Comparison of ENCODE assay signal across 8 cellular contexts in genomic region chr5:1635477-1635876, GRCh38.
DNase-seq lines count a peak whose midpoint lies in the region; ATAC-seq, FAIRE-seq and TF ChIP-seq lines count a peak whose summit lies in the region.
"Not testable (repeated sequence)": the region's sequence is repeated elsewhere in the genome, so short reads cannot be mapped to it uniquely, and the experiment has no call there.

No MANE protein-coding gene starts in this region.

- dilution Hi-C loops in IMR-90 (cut with HindIII; ENCODE audit: low sequenced_read_pairs, unreplicated experiment) = not testable (repeated sequence)

- in situ Hi-C loops in IMR-90 (cut with MboI; ENCODE audit: low sequenced_read_pairs) = loop anchor here (25.0 kb wide), 1 partner anchor 273 kb away; no protein-coding TSS in a partner anchor
- in situ Hi-C loops in GM12878 (cut with MboI) = not testable (repeated sequence)

- not testable (repeated sequence) for H3K27me3 Mint-ChIP-seq in CD4-positive, alpha-beta memory T cell; activated CD4-positive, alpha-beta T cell treated with anti-CD3 and anti-CD28 coated beads for 36 hours; activated T-helper 17 cell treated with anti-CD3 and anti-CD28 coated beads, Interleukin-2, amount 50 U/mL, for 72 hours; natural killer cell treated with Interleukin-12 subunit alpha and Interleukin-12 subunit beta and Interleukin-15 and Interleukin-18, amount 100 ng/mL, for 72 hours; stimulated activated naive CD8-positive, alpha-beta T cell treated with anti-CD3 and anti-CD28 coated beads, Interleukin-15, amount 100 ng/mL, for 72 hours

- intact Hi-C loops in CD4-positive, alpha-beta memory T cell (cut with micrococcal nuclease); IMR-90 (cut with micrococcal nuclease); GM12878 (cut with micrococcal nuclease; ENCODE audit: unreplicated experiment): not testable (repeated sequence)
- intact Hi-C loops in activated CD4-positive, alpha-beta T cell treated with anti-CD3 and anti-CD28 coated beads for 36 hours (cut with DNase I, micrococcal nuclease) = loop anchor here in 1 of 2 experiments (2.0 kb wide), 1 partner anchor 113 kb away; the partner anchor contains the start of gene LPCAT1

- not testable (repeated sequence) for H4K20me1 ChIP-seq in IMR-90 (ENCODE audit: insufficient read depth, low read length); GM12878 (ENCODE audit: control insufficient read depth, insufficient read depth)

- POLR2A ChIA-PET in CD4-positive, alpha-beta memory T cell (lab: Charles Lee; ENCODE audit: partially characterized antibody); IMR-90 (lab: Charles Lee; ENCODE audit: unreplicated experiment); activated CD4-positive, alpha-beta T cell treated with anti-CD3 and anti-CD28 coated beads for 36 hours (lab: Charles Lee); GM12878 (lab: Charles Lee): not testable (repeated sequence)

- not testable (repeated sequence) for H3K9me3 Mint-ChIP-seq in CD4-positive, alpha-beta memory T cell; activated CD4-positive, alpha-beta T cell treated with anti-CD3 and anti-CD28 coated beads for 36 hours (ENCODE audit: low read depth); activated T-helper 17 cell treated with anti-CD3 and anti-CD28 coated beads, Interleukin-2, amount 50 U/mL, for 72 hours; natural killer cell treated with Interleukin-12 subunit alpha and Interleukin-12 subunit beta and Interleukin-15 and Interleukin-18, amount 100 ng/mL, for 72 hours; stimulated activated naive CD8-positive, alpha-beta T cell treated with anti-CD3 and anti-CD28 coated beads, Interleukin-15, amount 100 ng/mL, for 72 hours

- not testable (repeated sequence) for FAIRE-seq in GM12878 (lab: Jason Lieb, UNC)

- not testable (repeated sequence) for H4K8ac ChIP-seq in IMR-90 (ENCODE audit: low read depth in 2 of 2, low read length in 2 of 2)

- not testable (repeated sequence) for H3K9me3 ChIP-seq in CD4-positive, alpha-beta memory T cell (ENCODE audit: control insufficient read depth in 1 of 2, low read length in 2 of 2); IMR-90 (ENCODE audit: control insufficient read depth, insufficient read depth, low read length); GM12878 (replicated peaks; ENCODE audit: control insufficient read depth, insufficient read depth, low read length)

- not testable (repeated sequence) for H2AFZ ChIP-seq in IMR-90 (replicated peaks; ENCODE audit: low read length, poor library complexity); GM12878 (ENCODE audit: control insufficient read depth, low read depth, low read length)

- not testable (repeated sequence) for TF ChIP-seq POLR2A in IMR-90 (IDR thresholded peaks at IDR 0.05; ENCODE audit: low read depth, low read length); GM12878 (IDR thresholded peaks at IDR 0.05; ENCODE audit: low read depth, low read length)

- H3K36me3 Mint-ChIP-seq in CD4-positive, alpha-beta memory T cell; activated CD4-positive, alpha-beta T cell treated with anti-CD3 and anti-CD28 coated beads for 36 hours (ENCODE audit: low read depth); activated T-helper 17 cell treated with anti-CD3 and anti-CD28 coated beads, Interleukin-2, amount 50 U/mL, for 72 hours (ENCODE audit: low read depth); natural killer cell treated with Interleukin-12 subunit alpha and Interleukin-12 subunit beta and Interleukin-15 and Interleukin-18, amount 100 ng/mL, for 72 hours: not testable (repeated sequence)

- H3K4me2 ChIP-seq in IMR-90 (ENCODE audit: low read depth, low read length); GM12878 (ENCODE audit: control insufficient read depth, insufficient read depth): not testable (repeated sequence)

- peak overlapping the region; percentile 64 to 94 (median 79) for H3K4me3 Mint-ChIP-seq in CD4-positive, alpha-beta memory T cell
- peak overlapping the region; percentile 89 for H3K4me3 Mint-ChIP-seq in activated CD4-positive, alpha-beta T cell treated with anti-CD3 and anti-CD28 coated beads for 36 hours
- H3K4me3 Mint-ChIP-seq in activated T-helper 17 cell treated with anti-CD3 and anti-CD28 coated beads, Interleukin-2, amount 50 U/mL, for 72 hours = peak overlapping the region; percentile 95
- peak overlapping the region; percentile 45 for H3K4me3 Mint-ChIP-seq in natural killer cell treated with Interleukin-12 subunit alpha and Interleukin-12 subunit beta and Interleukin-15 and Interleukin-18, amount 100 ng/mL, for 72 hours
- H3K4me3 Mint-ChIP-seq in stimulated activated naive CD8-positive, alpha-beta T cell treated with anti-CD3 and anti-CD28 coated beads, Interleukin-15, amount 100 ng/mL, for 72 hours = peak overlapping the region; percentile 93 to 96

- H3K4me3 ChIP-seq in CD4-positive, alpha-beta memory T cell (ENCODE audit: low read length in 2 of 2); IMR-90 (ENCODE audit: insufficient read depth, low read depth, low read length); GM12878: not testable (repeated sequence)

- not testable (repeated sequence) for H3K56ac ChIP-seq in IMR-90 (ENCODE audit: extremely low read depth, insufficient read depth, low read length)

- RAD21 ChIA-PET in GM12878 (lab: Charles Lee; ENCODE audit: unreplicated experiment) = not testable (repeated sequence)

- DNase-seq in CD4-positive, alpha-beta memory T cell; activated CD4-positive, alpha-beta T cell treated with anti-CD3 and anti-CD28 coated beads for 36 hours; GM12878 (ENCODE audit: low read depth, low spot score); natural killer cell treated with Interleukin-12 subunit alpha and Interleukin-12 subunit beta and Interleukin-15 and Interleukin-18, amount 100 ng/mL, for 72 hours (ENCODE audit: low spot score): not testable (repeated sequence)
- DNase-seq in IMR-90 = peak; percentile 59
- DNase-seq in fibroblast of peridontal ligament (ENCODE audit: extremely low read depth) = peak; percentile 49
- peak in 1 of 2 donors; percentile 37 for DNase-seq in stimulated activated naive CD8-positive, alpha-beta T cell treated with anti-CD3 and anti-CD28 coated beads, Interleukin-15, amount 100 ng/mL, for 72 hours

- H2AK9ac ChIP-seq in IMR-90 (replicated peaks; ENCODE audit: low read depth, low read length, poor library complexity) = not testable (repeated sequence)

- H2BK15ac ChIP-seq in IMR-90 (ENCODE audit: low read depth, low read length) = not testable (repeated sequence)

- ATAC-seq in IMR-90 (ENCODE audit: low read depth); activated CD4-positive, alpha-beta T cell treated with anti-CD3 and anti-CD28 coated beads for 36 hours; activated T-helper 17 cell treated with anti-CD3 and anti-CD28 coated beads, Interleukin-2, amount 50 U/mL, for 72 hours (replicated peaks); GM12878; natural killer cell treated with Interleukin-12 subunit alpha and Interleukin-12 subunit beta and Interleukin-15 and Interleukin-18, amount 100 ng/mL, for 72 hours; stimulated activated naive CD8-positive, alpha-beta T cell treated with anti-CD3 and anti-CD28 coated beads, Interleukin-15, amount 100 ng/mL, for 72 hours: not testable (repeated sequence)

- SMC1A ChIA-PET in GM12878 (lab: Charles Lee; ENCODE audit: uncharacterized antibody, unreplicated experiment) = not testable (repeated sequence)

- not testable (repeated sequence) for BruUV-seq in IMR-90 (replicated peaks; lab: Mats Ljungman, UMichigan); GM12878 (replicated peaks; lab: Mats Ljungman, UMichigan)

- not testable (repeated sequence) for H3K9ac ChIP-seq in IMR-90 (ENCODE audit: low read depth, low read length); GM12878 (ENCODE audit: control insufficient read depth, insufficient read depth, low read length)

- not testable (repeated sequence) for H3K27ac ChIP-seq in CD4-positive, alpha-beta memory T cell (ENCODE audit: low read depth, low read length); IMR-90 (ENCODE audit: insufficient read depth, low read length); GM12878 (ENCODE audit: control insufficient read depth, insufficient read depth)

- not testable (repeated sequence) for TF ChIP-seq RAD21 in IMR-90 (IDR thresholded peaks at IDR 0.05; ENCODE audit: low read length); GM12878 (IDR thresholded peaks at IDR 0.05; ENCODE audit: insufficient read depth, low read depth, low read length)

- H3K27ac Mint-ChIP-seq in CD4-positive, alpha-beta memory T cell = peak overlapping the region in 6 of 7 donors; percentile 8 to 91 (median 66)
- H3K27ac Mint-ChIP-seq in activated CD4-positive, alpha-beta T cell treated with anti-CD3 and anti-CD28 coated beads for 36 hours = peak overlapping the region; percentile 53
- peak overlapping the region; percentile 81 for H3K27ac Mint-ChIP-seq in activated T-helper 17 cell treated with anti-CD3 and anti-CD28 coated beads, Interleukin-2, amount 50 U/mL, for 72 hours
- peak overlapping the region; percentile 20 to 83 for H3K27ac Mint-ChIP-seq in natural killer cell treated with Interleukin-12 subunit alpha and Interleukin-12 subunit beta and Interleukin-15 and Interleukin-18, amount 100 ng/mL, for 72 hours
- peak overlapping the region; percentile 49 to 95 for H3K27ac Mint-ChIP-seq in stimulated activated naive CD8-positive, alpha-beta T cell treated with anti-CD3 and anti-CD28 coated beads, Interleukin-15, amount 100 ng/mL, for 72 hours

- no CpG with 5 or more reads among the region's 2 CpGs for WGBS in IMR-90 (ENCODE audit: extremely low coverage in 2 of 2, insufficient read length in 1 of 2), 2 experiments
- WGBS in GM12878 (ENCODE audit: insufficient coverage, insufficient replicate concordance, low lambda C conversion rate, missing lambda C conversion rate) = 0% methylated on average over 2 of the region's 2 CpGs

- not testable (repeated sequence) for H3K36me3 ChIP-seq in CD4-positive, alpha-beta memory T cell (ENCODE audit: insufficient read depth, low read length); IMR-90 (ENCODE audit: control insufficient read depth, insufficient read depth, low read length); GM12878 (ENCODE audit: control insufficient read depth in 2 of 2, insufficient read depth in 2 of 2, low read length in 1 of 2)

- H2AK5ac ChIP-seq in IMR-90 (ENCODE audit: low read depth, low read length) = not testable (repeated sequence)

- H3K4me1 ChIP-seq in CD4-positive, alpha-beta memory T cell (ENCODE audit: insufficient read depth, low read length); IMR-90 (ENCODE audit: control insufficient read depth, insufficient read depth, low read length); GM12878 (ENCODE audit: control insufficient read depth, insufficient read depth, low read length): not testable (repeated sequence)

- not testable (repeated sequence) for H3K23ac ChIP-seq in IMR-90 (ENCODE audit: low read depth, low read length)

- H2BK120ac ChIP-seq in IMR-90 (ENCODE audit: low read depth, low read length) = not testable (repeated sequence)

- not testable (repeated sequence) for TF ChIP-seq EP300 in GM12878 (IDR thresholded peaks at IDR 0.05; ENCODE audit: borderline replicate concordance in 1 of 2, control insufficient read depth in 1 of 2, low read depth in 2 of 2, low read length in 2 of 2)

- H3K18ac ChIP-seq in IMR-90 (ENCODE audit: low read depth, low read length) = not testable (repeated sequence)

- H3K14ac ChIP-seq in IMR-90 (replicated peaks; ENCODE audit: low read depth, low read length) = not testable (repeated sequence)

- H3K4me1 Mint-ChIP-seq in CD4-positive, alpha-beta memory T cell = peaks cover 16 to 37% (median 25%) of the 10 kb centered on the region in 4 donors
- peaks cover 33% of the 10 kb centered on the region for H3K4me1 Mint-ChIP-seq in activated CD4-positive, alpha-beta T cell treated with anti-CD3 and anti-CD28 coated beads for 36 hours
- H3K4me1 Mint-ChIP-seq in activated T-helper 17 cell treated with anti-CD3 and anti-CD28 coated beads, Interleukin-2, amount 50 U/mL, for 72 hours = peaks cover 17% of the 10 kb centered on the region
- peaks cover 21 to 23% of the 10 kb centered on the region in 2 donors for H3K4me1 Mint-ChIP-seq in natural killer cell treated with Interleukin-12 subunit alpha and Interleukin-12 subunit beta and Interleukin-15 and Interleukin-18, amount 100 ng/mL, for 72 hours (ENCODE audit: low read depth in 2 of 2)
- peaks cover 50% of the 10 kb centered on the region for H3K4me1 Mint-ChIP-seq in stimulated activated naive CD8-positive, alpha-beta T cell treated with anti-CD3 and anti-CD28 coated beads, Interleukin-15, amount 100 ng/mL, for 72 hours

- H4K91ac ChIP-seq in IMR-90 (ENCODE audit: insufficient read depth, low read depth, low read length) = not testable (repeated sequence)

- H2BK5ac ChIP-seq in IMR-90 (ENCODE audit: low read depth, low read length, poor library complexity, severe bottlenecking) = not testable (repeated sequence)

- H2BK20ac ChIP-seq in IMR-90 (ENCODE audit: low read depth, low read length) = not testable (repeated sequence)

- CTCF ChIA-PET in CD4-positive, alpha-beta memory T cell (lab: Charles Lee; ENCODE audit: partially characterized antibody) = interaction anchor here (2.0 kb wide), 1 partner anchor 10 kb away, joined by 8 read pairs; no protein-coding TSS in a partner anchor
- CTCF ChIA-PET in IMR-90 (lab: Yijun Ruan, JAX); activated CD4-positive, alpha-beta T cell treated with anti-CD3 and anti-CD28 coated beads for 36 hours (lab: Charles Lee); GM12878 (lab: Yijun Ruan, JAX): not testable (repeated sequence)

- not testable (repeated sequence) for H3K4ac ChIP-seq in IMR-90 (ENCODE audit: low read depth, low read length)

- H3K79me2 ChIP-seq in GM12878 (ENCODE audit: control insufficient read depth, insufficient read depth, low read length) = not testable (repeated sequence)

- not testable (repeated sequence) for H3K79me1 ChIP-seq in IMR-90 (ENCODE audit: low read depth in 1 of 2, low read length in 2 of 2)

- H3K9me1 ChIP-seq in IMR-90 (ENCODE audit: insufficient read depth, low read length) = not testable (repeated sequence)

- TF ChIP-seq CTCF in IMR-90 (conservative IDR thresholded peaks at IDR 0.05; ENCODE audit: low read depth, low read length); GM12878 (IDR thresholded peaks at IDR 0.05 in 2 of 3, conservative IDR thresholded peaks at IDR 0.05 in 1 of 3; ENCODE audit: control insufficient read depth in 2 of 3, extremely low read depth in 1 of 3, insufficient read depth in 1 of 3, low read depth in 3 of 3, low read length in 3 of 3): not testable (repeated sequence)

- H3K27me3 ChIP-seq in CD4-positive, alpha-beta memory T cell (ENCODE audit: insufficient read depth, low read length); GM12878 (replicated peaks in 1 of 2; ENCODE audit: control insufficient read depth in 2 of 2, insufficient read depth in 2 of 2, low read length in 1 of 2): not testable (repeated sequence)
- peaks cover 38% of the 10 kb centered on the region for H3K27me3 ChIP-seq in IMR-90 (ENCODE audit: control insufficient read depth, insufficient read depth, low read length)

- H4K5ac ChIP-seq in IMR-90 (ENCODE audit: low read depth, low read length) = not testable (repeated sequence)

Comparison
In these comparisons a context has a peak if more than half of its experiments do, and no peak if none do; other contexts are left out.
1. H3K4me3 Mint-ChIP-seq: peak in every context shown above with its lines; median percentile 95 in activated T-helper 17 cell treated with anti-CD3 and anti-CD28 coated beads, Interleukin-2, amount 50 U/mL, for 72 hours; 94 in stimulated activated naive CD8-positive, alpha-beta T cell treated with anti-CD3 and anti-CD28 coated beads, Interleukin-15, amount 100 ng/mL, for 72 hours; 89 in activated CD4-positive, alpha-beta T cell treated with anti-CD3 and anti-CD28 coated beads for 36 hours; 79 in CD4-positive, alpha-beta memory T cell; 45 in natural killer cell treated with Interleukin-12 subunit alpha and Interleukin-12 subunit beta and Interleukin-15 and Interleukin-18, amount 100 ng/mL, for 72 hours.